ENCODE assay signal across 8 cellular contexts in the genomic region with DNA sequence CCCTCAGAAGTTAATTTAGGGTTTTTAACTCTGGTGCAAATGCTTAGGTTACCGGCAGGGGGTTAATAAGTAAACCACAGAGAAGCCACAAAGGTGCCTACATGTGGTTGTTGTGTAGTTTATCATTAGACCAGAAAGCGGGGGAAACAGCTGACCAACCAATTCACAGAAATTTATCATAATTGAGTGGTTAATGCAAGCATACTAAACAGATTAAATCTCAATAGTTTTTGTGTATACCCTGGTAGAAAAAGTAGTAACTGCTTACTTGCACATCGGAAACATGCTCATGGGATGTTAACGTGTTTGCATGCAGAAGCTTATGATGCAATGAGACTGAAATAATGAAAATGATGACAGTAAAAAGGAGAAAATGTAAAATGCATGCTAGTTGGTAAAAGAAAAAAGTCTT.
DNase-seq lines count a peak whose midpoint lies in the region; ATAC-seq, FAIRE-seq and TF ChIP-seq lines count a peak whose summit lies in the region.

No MANE protein-coding gene starts in this region.

- H3K9ac ChIP-seq in HepG2 (ENCODE audit: insufficient read depth, low read depth, low read length) = no peak overlapping the region

- H3K79me2 ChIP-seq in HepG2 (ENCODE audit: insufficient read depth, low read length) (peaks cover 6% of the 10 kb centered on the region), PC-9 (ENCODE audit: low read depth) (no peaks in the 10 kb centered on the region)

- in situ Hi-C loops in HepG2 (cut with HindIII; ENCODE audit: extremely low pct_ligation_motif_present, low pct_unique_long_range_greater_than_20kb) = no loop called here

- H3K4me2 ChIP-seq in HepG2 (ENCODE audit: low read depth, low read length) (no peak overlapping the region), PC-9 (no peak overlapping the region)

- TF ChIP-seq CTCF in HepG2 (CRISPR knock-in tag; IDR thresholded peaks at IDR 0.05) (peak; percentile 38; the same call in 1 of the 2 replicates), PC-9 (conservative IDR thresholded peaks at IDR 0.05) (no peak)

- no peak for TF ChIP-seq RAD21 in HepG2 (CRISPR knock-in tag; IDR thresholded peaks at IDR 0.05)

- no peaks in the 10 kb centered on the region for H3K36me3 ChIP-seq in HepG2 (replicated peaks in 1 of 2; ENCODE audit: control insufficient read depth in 1 of 2, insufficient read depth in 2 of 2, low read length in 2 of 2)
- no peaks in the 10 kb centered on the region for H3K36me3 ChIP-seq in PC-9 (ENCODE audit: low read depth)

- no peak for TF ChIP-seq EP300 in HepG2 (IDR thresholded peaks at IDR 0.05; ENCODE audit: low read depth in 2 of 2, low read length in 2 of 2)
- TF ChIP-seq EP300 in HepG2 (CRISPR knock-in tag; IDR thresholded peaks at IDR 0.05; ENCODE audit: borderline replicate concordance) = no peak

- DNase-seq in NCI-H345 treated with DMSO at 0.1 percent for 48 hours (lab: John Stamatoyannopoulos, UW; ENCODE audit: unreplicated experiment) (peak; percentile 38), HepG2 (ENCODE audit: low spot score) (peak; percentile 25), PC-9 (no peak), inferior parietal cortex (ENCODE audit: extremely low spot score) (no peak), SKM-1 treated with dmso at 0.1 percent for 144 hours (lab: John Stamatoyannopoulos, UW; ENCODE audit: unreplicated experiment) (no peak), NCI-H446 (lab: John Stamatoyannopoulos, UW) (no peak)

- H3K9me2 ChIP-seq in PC-9 (ENCODE audit: insufficient read depth) = 0 out of 2 replicates have a peak, but pooled peaks cover 5% of the 10 kb centered on the region

- no peaks in the 10 kb centered on the region for H3F3A ChIP-seq in PC-9 (ENCODE audit: insufficient read depth, low read depth)

- H3K27me3 ChIP-seq in HepG2 (ENCODE audit: control insufficient read depth in 1 of 2, insufficient read depth in 2 of 2, low read length in 2 of 2) (no peaks in the 10 kb centered on the region), PC-9 (ENCODE audit: insufficient read depth, low read depth) (no peaks in the 10 kb centered on the region)

- no peak overlapping the region for H3K4me3 ChIP-seq in HepG2 (replicated peaks in 1 of 3; ENCODE audit: insufficient read depth in 1 of 3, low read depth in 2 of 3, low read length in 3 of 3)
- no peak overlapping the region for H3K4me3 ChIP-seq in PC-9

- no peak overlapping the region for H2AFZ ChIP-seq in HepG2 (ENCODE audit: low read length)
- H2AFZ ChIP-seq in PC-9 = no peak overlapping the region

- H3K27ac ChIP-seq in HepG2 (ENCODE audit: extremely low read length, insufficient read depth, low read length) (no peak overlapping the region), PC-9 (no peak overlapping the region)

- no peaks in the 10 kb centered on the region for H3K9me3 ChIP-seq in HepG2 (ENCODE audit: low read length)
- H3K9me3 ChIP-seq in PC-9 (ENCODE audit: insufficient read depth, low read depth) = no peaks in the 10 kb centered on the region

- WGBS in HepG2 (ENCODE audit: low lambda C conversion rate) = 60% methylated on average over 4 of the region's 4 CpGs

- CTCF ChIA-PET in HepG2 (lab: Yijun Ruan, JAX; ENCODE audit: low intra/inter-chr PET ratio, low total read pairs) = no interaction called here
- CTCF ChIA-PET in PC-9 (lab: Charles Lee) = no interaction called here

- H4K20me1 ChIP-seq in HepG2 (ENCODE audit: insufficient read depth, low read length) = no peaks in the 10 kb centered on the region
- H4K20me1 ChIP-seq in PC-9 (ENCODE audit: insufficient read depth) = 0 out of 2 replicates have a peak, but pooled peaks cover 10% of the 10 kb centered on the region

- TF ChIP-seq POLR2A in HepG2 (IDR thresholded peaks at IDR 0.05; ENCODE audit: insufficient read depth in 1 of 2, low read depth in 2 of 2, low read length in 2 of 2) = no peak

- intact Hi-C loops in HepG2 (cut with micrococcal nuclease; ENCODE audit: unreplicated experiment) (no loop called here), PC-9 (cut with micrococcal nuclease; ENCODE audit: unreplicated experiment) (no loop called here)

- no peak for FAIRE-seq in HepG2 (lab: Jason Lieb, UNC)

- H3K4me1 ChIP-seq in HepG2 (ENCODE audit: insufficient read depth, low read length) = peaks cover 13% of the 10 kb centered on the region
- H3K4me1 ChIP-seq in PC-9 (replicated peaks; ENCODE audit: insufficient read depth) = no peaks in the 10 kb centered on the region

- ATAC-seq in GM18867 (IDR thresholded peaks at IDR 0.05; ENCODE audit: unreplicated experiment) (peak; percentile 99), HG02610 (IDR thresholded peaks at IDR 0.05; ENCODE audit: unreplicated experiment) (peak; percentile 73), HepG2 (peak; percentile 85)

- POLR2A ChIA-PET in HepG2 (lab: Yijun Ruan, JAX) = no interaction called here
- POLR2A ChIA-PET in PC-9 (lab: Charles Lee; ENCODE audit: unreplicated experiment) = no interaction called here

- no TSS peak for BruUV-seq in HepG2 (replicated peaks; lab: Mats Ljungman, UMichigan)
- BruUV-seq in PC-9 (replicated peaks; lab: Mats Ljungman, UMichigan) = no TSS peak

TF ChIP-seq in HepG2, 621 proteins besides CTCF, POLR2A, EP300 and RAD21 (continues in another document):
- TF ChIP-seq ZNF878 (CRISPR knock-in tag; IDR thresholded peaks at IDR 0.05) (no peak), ZFY (CRISPR knock-in tag; IDR thresholded peaks at IDR 0.05) (no peak), CEBPB (IDR thresholded peaks at IDR 0.05; ENCODE audit: borderline replicate concordance, low read depth, low read length) (peak; percentile 69), ZNF225 (CRISPR knock-in tag; IDR thresholded peaks at IDR 0.05) (no peak), ZNF12 (CRISPR knock-in tag; IDR thresholded peaks at IDR 0.05) (0 out of 2 replicates have a peak, but pooled peaks have one; percentile 25), FOXP1 (IDR thresholded peaks at IDR 0.05) (no peak), FOXP1 (CRISPR knock-in tag; IDR thresholded peaks at IDR 0.05) (0 out of 2 replicates have a peak, but pooled peaks have one; percentile 16), FOXJ3 (CRISPR knock-in tag; IDR thresholded peaks at IDR 0.05; ENCODE audit: borderline replicate concordance) (peak; percentile 16; the same call in 1 of the 2 replicates), KLF15 (CRISPR knock-in tag; IDR thresholded peaks at IDR 0.05; ENCODE audit: borderline replicate concordance) (no peak), NCOA2 (CRISPR knock-in tag; IDR thresholded peaks at IDR 0.05) (no peak), ZNF614 (CRISPR knock-in tag; IDR thresholded peaks at IDR 0.05; ENCODE audit: borderline replicate concordance) (peak; percentile 95), AGO2 (optimal IDR thresholded peaks at IDR 0.05; ENCODE audit: low read depth, low read length) (no peak), BRCA1 (CRISPR knock-in tag; IDR thresholded peaks at IDR 0.05) (no peak)
- TF ChIP-seq, protein P1, sequence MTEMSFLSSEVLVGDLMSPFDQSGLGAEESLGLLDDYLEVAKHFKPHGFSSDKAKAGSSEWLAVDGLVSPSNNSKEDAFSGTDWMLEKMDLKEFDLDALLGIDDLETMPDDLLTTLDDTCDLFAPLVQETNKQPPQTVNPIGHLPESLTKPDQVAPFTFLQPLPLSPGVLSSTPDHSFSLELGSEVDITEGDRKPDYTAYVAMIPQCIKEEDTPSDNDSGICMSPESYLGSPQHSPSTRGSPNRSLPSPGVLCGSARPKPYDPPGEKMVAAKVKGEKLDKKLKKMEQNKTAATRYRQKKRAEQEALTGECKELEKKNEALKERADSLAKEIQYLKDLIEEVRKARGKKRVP (CRISPR knock-in tag; IDR thresholded peaks at IDR 0.05) = peak in 1 of 2 experiments; percentile 85; a peak in 2 of 4 replicates
- TF ChIP-seq, protein P2, sequence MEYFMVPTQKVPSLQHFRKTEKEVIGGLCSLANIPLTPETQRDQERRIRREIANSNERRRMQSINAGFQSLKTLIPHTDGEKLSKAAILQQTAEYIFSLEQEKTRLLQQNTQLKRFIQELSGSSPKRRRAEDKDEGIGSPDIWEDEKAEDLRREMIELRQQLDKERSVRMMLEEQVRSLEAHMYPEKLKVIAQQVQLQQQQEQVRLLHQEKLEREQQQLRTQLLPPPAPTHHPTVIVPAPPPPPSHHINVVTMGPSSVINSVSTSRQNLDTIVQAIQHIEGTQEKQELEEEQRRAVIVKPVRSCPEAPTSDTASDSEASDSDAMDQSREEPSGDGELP (IDR thresholded peaks at IDR 0.05; ENCODE audit: borderline replicate concordance, low read depth) = peak; percentile 62; the same call in 1 of the 2 replicates
- TF ChIP-seq, protein P3, sequence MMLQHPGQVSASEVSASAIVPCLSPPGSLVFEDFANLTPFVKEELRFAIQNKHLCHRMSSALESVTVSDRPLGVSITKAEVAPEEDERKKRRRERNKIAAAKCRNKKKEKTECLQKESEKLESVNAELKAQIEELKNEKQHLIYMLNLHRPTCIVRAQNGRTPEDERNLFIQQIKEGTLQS (CRISPR knock-in tag; IDR thresholded peaks at IDR 0.05) = no peak
- TF ChIP-seq, protein P4, sequence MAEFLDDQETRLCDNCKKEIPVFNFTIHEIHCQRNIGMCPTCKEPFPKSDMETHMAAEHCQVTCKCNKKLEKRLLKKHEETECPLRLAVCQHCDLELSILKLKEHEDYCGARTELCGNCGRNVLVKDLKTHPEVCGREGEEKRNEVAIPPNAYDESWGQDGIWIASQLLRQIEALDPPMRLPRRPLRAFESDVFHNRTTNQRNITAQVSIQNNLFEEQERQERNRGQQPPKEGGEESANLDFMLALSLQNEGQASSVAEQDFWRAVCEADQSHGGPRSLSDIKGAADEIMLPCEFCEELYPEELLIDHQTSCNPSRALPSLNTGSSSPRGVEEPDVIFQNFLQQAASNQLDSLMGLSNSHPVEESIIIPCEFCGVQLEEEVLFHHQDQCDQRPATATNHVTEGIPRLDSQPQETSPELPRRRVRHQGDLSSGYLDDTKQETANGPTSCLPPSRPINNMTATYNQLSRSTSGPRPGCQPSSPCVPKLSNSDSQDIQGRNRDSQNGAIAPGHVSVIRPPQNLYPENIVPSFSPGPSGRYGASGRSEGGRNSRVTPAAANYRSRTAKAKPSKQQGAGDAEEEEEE (CRISPR knock-in tag; IDR thresholded peaks at IDR 0.05; ENCODE audit: borderline replicate concordance) = no peak
- TF ChIP-seq, protein P5, sequence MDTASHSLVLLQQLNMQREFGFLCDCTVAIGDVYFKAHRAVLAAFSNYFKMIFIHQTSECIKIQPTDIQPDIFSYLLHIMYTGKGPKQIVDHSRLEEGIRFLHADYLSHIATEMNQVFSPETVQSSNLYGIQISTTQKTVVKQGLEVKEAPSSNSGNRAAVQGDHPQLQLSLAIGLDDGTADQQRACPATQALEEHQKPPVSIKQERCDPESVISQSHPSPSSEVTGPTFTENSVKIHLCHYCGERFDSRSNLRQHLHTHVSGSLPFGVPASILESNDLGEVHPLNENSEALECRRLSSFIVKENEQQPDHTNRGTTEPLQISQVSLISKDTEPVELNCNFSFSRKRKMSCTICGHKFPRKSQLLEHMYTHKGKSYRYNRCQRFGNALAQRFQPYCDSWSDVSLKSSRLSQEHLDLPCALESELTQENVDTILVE (CRISPR knock-in tag; IDR thresholded peaks at IDR 0.05) = no peak

Comparison
In these comparisons a context has a peak if more than half of its experiments do, and no peak if none do; other contexts are left out.
1. DNase-seq: peak in NCI-H345 treated with DMSO at 0.1 percent for 48 hours (single experiment) and HepG2 (single experiment); none in PC-9 (0 of 2), inferior parietal cortex (single experiment), SKM-1 treated with dmso at 0.1 percent for 144 hours (single experiment) and NCI-H446 (0 of 2).
2. Peak in every context shown above with its lines, with median percentiles within 50 percentile points of each other: ATAC-seq.